ENCODE assay signal across 8 cellular contexts in the genomic region with DNA sequence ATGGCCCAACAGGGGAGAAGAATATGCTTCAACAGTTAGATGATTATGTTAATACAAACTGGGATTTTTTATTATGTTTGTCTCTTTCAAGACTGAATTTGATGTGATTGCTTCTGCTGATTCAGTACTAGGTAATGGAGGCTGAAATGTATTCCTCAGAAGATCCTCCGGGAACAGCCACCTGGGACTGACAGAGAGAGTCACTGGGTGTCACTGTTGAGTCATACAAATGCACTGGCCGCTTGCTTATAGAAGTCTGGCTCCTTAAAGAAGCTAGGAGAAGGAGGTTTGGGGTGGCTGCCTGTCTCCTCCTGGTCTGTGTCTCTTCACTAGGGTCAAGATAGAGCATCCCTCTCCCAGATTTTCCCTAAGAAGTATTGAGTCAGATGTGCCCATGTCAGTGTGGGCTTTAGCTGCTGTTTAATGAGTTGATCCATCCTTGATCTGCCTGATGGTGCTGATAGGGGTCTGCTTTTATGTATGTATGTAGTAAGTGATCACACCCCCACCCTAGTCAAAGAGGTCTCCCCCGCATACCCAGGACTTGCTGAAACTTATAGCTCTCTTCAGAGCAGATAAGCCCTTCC.
DNase-seq lines count a peak whose midpoint lies in the region; ATAC-seq and TF ChIP-seq lines count a peak whose summit lies in the region.

No MANE protein-coding gene starts in this region.

- intact Hi-C loops in A673 (cut with micrococcal nuclease; ENCODE audit: unreplicated experiment) (no loop called here), PC-9 (cut with micrococcal nuclease; ENCODE audit: unreplicated experiment) (loop anchor here (1.0 to 10.0 kb wide), 4 partner anchors 154 to 759 kb away; no protein-coding TSS in a partner anchor), spleen (cut with DNase I; ENCODE audit: low total_unique reads) (no loop called here)

- H3K9me3 Mint-ChIP-seq in CD8-positive, alpha-beta memory T cell = peaks cover 3 to 7% (median 4%) of the 10 kb centered on the region in 5 donors

- H3K79me2 ChIP-seq in PC-9 (ENCODE audit: low read depth) = no peaks in the 10 kb centered on the region

- WGBS in spleen, 5 donors = 16 to 41% (median 38%) methylated on average over 3 of the region's 3 CpGs

- TF ChIP-seq POLR2A in spleen (IDR thresholded peaks at IDR 0.05) = no peak

- H3K27ac ChIP-seq in A673 (ENCODE audit: low read depth, low read length, poor library complexity, severe bottlenecking) (no peak overlapping the region), HEK293 (ENCODE audit: extremely low read depth, low read depth, low read length) (no peak overlapping the region), PC-9 (no peak overlapping the region), spleen (no peak overlapping the region)
- H3K27ac ChIP-seq in CD8-positive, alpha-beta memory T cell (ENCODE audit: low read depth, low read length) = no peak overlapping the region

- H3K36me3 Mint-ChIP-seq in CD8-positive, alpha-beta memory T cell = no peaks in the 10 kb centered on the region

- H3K27me3 ChIP-seq in A673 (replicated peaks; ENCODE audit: insufficient read depth, low read depth, low read length, poor library complexity) (no peaks in the 10 kb centered on the region), PC-9 (ENCODE audit: insufficient read depth, low read depth) (no peaks in the 10 kb centered on the region), spleen (replicated peaks in 1 of 7) (no peaks in the 10 kb centered on the region)
- H3K27me3 ChIP-seq in CD8-positive, alpha-beta memory T cell (ENCODE audit: insufficient read depth, low read length, poor library complexity, severe bottlenecking) = no peaks in the 10 kb centered on the region

- no peaks in the 10 kb centered on the region for H3K4me1 Mint-ChIP-seq in CD8-positive, alpha-beta memory T cell

- H2AFZ ChIP-seq in PC-9 = no peak overlapping the region

- no peak overlapping the region for H3K4me3 ChIP-seq in A673 (ENCODE audit: low read depth, low read length, poor library complexity, severe bottlenecking)
- no peak overlapping the region for H3K4me3 ChIP-seq in HEK293 (ENCODE audit: low read depth, low read length)
- no peak overlapping the region for H3K4me3 ChIP-seq in PC-9
- H3K4me3 ChIP-seq in fibroblast of the aortic adventitia (ENCODE audit: low read depth, low read length) = no peak overlapping the region
- no peak overlapping the region for H3K4me3 ChIP-seq in retinal pigment epithelial cell (ENCODE audit: low read length)
- no peak overlapping the region for H3K4me3 ChIP-seq in spleen
- no peak overlapping the region for H3K4me3 ChIP-seq in CD8-positive, alpha-beta memory T cell (ENCODE audit: low read length)

- CTCF ChIA-PET in A673 (lab: Charles Lee) = no interaction called here
- CTCF ChIA-PET in HEK293 (lab: Yijun Ruan, JAX) = interaction anchor here (0.6 to 1.5 kb wide), 9 partner anchors 11 to 1752 kb away, joined by 3 to 8 read pairs (median 3); no protein-coding TSS in a partner anchor
- CTCF ChIA-PET in PC-9 (lab: Charles Lee) = interaction anchor here (0.6 to 0.8 kb wide), 5 partner anchors 68 to 1340 kb away, joined by 3 to 5 read pairs (median 4); no protein-coding TSS in a partner anchor
- CTCF ChIA-PET in CD8-positive, alpha-beta memory T cell (lab: Charles Lee) = no interaction called here

- H4K20me1 ChIP-seq in PC-9 (ENCODE audit: insufficient read depth) = no peaks in the 10 kb centered on the region

- no peak for ATAC-seq in HG03520 (IDR thresholded peaks at IDR 0.05; ENCODE audit: unreplicated experiment)

- H3F3A ChIP-seq in PC-9 (ENCODE audit: insufficient read depth, low read depth) = no peaks in the 10 kb centered on the region

- DNase-seq in A673 (ENCODE audit: low spot score) = peak; percentile 22
- peak in 1 of 2 experiments; percentile 48 for DNase-seq in PC-9
- peak; percentile 31 for DNase-seq in fibroblast of the aortic adventitia (ENCODE audit: low read depth)
- peak; percentile 40 for DNase-seq in retinal pigment epithelial cell (ENCODE audit: low read depth)
- DNase-seq in spleen = no peak
- no peak for DNase-seq in CD8-positive, alpha-beta memory T cell

- POLR2A ChIA-PET in A673 (lab: Charles Lee; ENCODE audit: low non-redundant PET) (no interaction called here), HEK293 (lab: Yijun Ruan, JAX) (no interaction called here), PC-9 (lab: Charles Lee; ENCODE audit: unreplicated experiment) (no interaction called here)
- POLR2A ChIA-PET in CD8-positive, alpha-beta memory T cell (lab: Charles Lee) = no interaction called here

- H3K4me3 Mint-ChIP-seq in CD8-positive, alpha-beta memory T cell = no peak overlapping the region

- BruUV-seq in A673 (replicated peaks; lab: Mats Ljungman, UMichigan) (no TSS peak), PC-9 (replicated peaks; lab: Mats Ljungman, UMichigan) (no TSS peak)

- H3K4me1 ChIP-seq in A673 (ENCODE audit: insufficient read depth, low read length, poor library complexity, severe bottlenecking) (no peaks in the 10 kb centered on the region), HEK293 (ENCODE audit: control insufficient read depth, insufficient read depth, low read length) (no peaks in the 10 kb centered on the region), PC-9 (replicated peaks; ENCODE audit: insufficient read depth) (no peaks in the 10 kb centered on the region), spleen (no peaks in the 10 kb centered on the region)
- no peaks in the 10 kb centered on the region for H3K4me1 ChIP-seq in CD8-positive, alpha-beta memory T cell (ENCODE audit: insufficient read depth, low read length)

- TF ChIP-seq CTCF in A673 (conservative IDR thresholded peaks at IDR 0.05; ENCODE audit: low read depth, low read length) (peak; percentile 25), HEK293 (tag by site-specific recombination; IDR thresholded peaks at IDR 0.05) (no peak), PC-9 (conservative IDR thresholded peaks at IDR 0.05) (peak; percentile 63), fibroblast of the aortic adventitia (IDR thresholded peaks at IDR 0.05; ENCODE audit: insufficient read depth, low read length) (peak; percentile 25), retinal pigment epithelial cell (conservative IDR thresholded peaks at IDR 0.05; ENCODE audit: low read depth, low read length) (peak; percentile 66), spleen (IDR thresholded peaks at IDR 0.05 in 8 of 11, conservative IDR thresholded peaks at IDR 0.05 in 3 of 11) (no peak)

- no peaks in the 10 kb centered on the region for H3K36me3 ChIP-seq in A673 (ENCODE audit: insufficient read depth, low read length, poor library complexity, severe bottlenecking)
- no peaks in the 10 kb centered on the region for H3K36me3 ChIP-seq in HEK293 (ENCODE audit: control insufficient read depth in 2 of 2, insufficient read depth in 1 of 2, low read length in 2 of 2)
- no peaks in the 10 kb centered on the region for H3K36me3 ChIP-seq in PC-9 (ENCODE audit: low read depth)
- no peaks in the 10 kb centered on the region for H3K36me3 ChIP-seq in spleen
- no peaks in the 10 kb centered on the region for H3K36me3 ChIP-seq in CD8-positive, alpha-beta memory T cell (ENCODE audit: insufficient read depth, low read length)

- no peak overlapping the region for H3K27ac Mint-ChIP-seq in CD8-positive, alpha-beta memory T cell

- H3K9me3 ChIP-seq in A673 (ENCODE audit: low read depth, low read length, poor library complexity, severe bottlenecking) = no peaks in the 10 kb centered on the region
- H3K9me3 ChIP-seq in HEK293 (ENCODE audit: control insufficient read depth, insufficient read depth, low read depth, low read length) = no peaks in the 10 kb centered on the region
- H3K9me3 ChIP-seq in PC-9 (ENCODE audit: insufficient read depth, low read depth) = no peaks in the 10 kb centered on the region
- no peaks in the 10 kb centered on the region for H3K9me3 ChIP-seq in spleen
- H3K9me3 ChIP-seq in CD8-positive, alpha-beta memory T cell (ENCODE audit: low read length) = no peaks in the 10 kb centered on the region

- H3K9me2 ChIP-seq in PC-9 (ENCODE audit: insufficient read depth) = no peaks in the 10 kb centered on the region

- H3K27me3 Mint-ChIP-seq in CD8-positive, alpha-beta memory T cell = peaks cover 0 to 3% of the 10 kb centered on the region in 2 donors

- H3K4me2 ChIP-seq in PC-9 = no peak overlapping the region

TF ChIP-seq in HEK293, 187 proteins besides CTCF, POLR2A, EP300 and RAD21:
- TF ChIP-seq, protein P1, sequence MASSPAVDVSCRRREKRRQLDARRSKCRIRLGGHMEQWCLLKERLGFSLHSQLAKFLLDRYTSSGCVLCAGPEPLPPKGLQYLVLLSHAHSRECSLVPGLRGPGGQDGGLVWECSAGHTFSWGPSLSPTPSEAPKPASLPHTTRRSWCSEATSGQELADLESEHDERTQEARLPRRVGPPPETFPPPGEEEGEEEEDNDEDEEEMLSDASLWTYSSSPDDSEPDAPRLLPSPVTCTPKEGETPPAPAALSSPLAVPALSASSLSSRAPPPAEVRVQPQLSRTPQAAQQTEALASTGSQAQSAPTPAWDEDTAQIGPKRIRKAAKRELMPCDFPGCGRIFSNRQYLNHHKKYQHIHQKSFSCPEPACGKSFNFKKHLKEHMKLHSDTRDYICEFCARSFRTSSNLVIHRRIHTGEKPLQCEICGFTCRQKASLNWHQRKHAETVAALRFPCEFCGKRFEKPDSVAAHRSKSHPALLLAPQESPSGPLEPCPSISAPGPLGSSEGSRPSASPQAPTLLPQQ (tag by site-specific recombination; IDR thresholded peaks at IDR 0.05) = no peak
- TF ChIP-seq ZNF654 (tag by site-specific recombination; IDR thresholded peaks at IDR 0.05; ENCODE audit: low read depth) = peak; percentile 23

Comparison
In these comparisons a context has a peak if more than half of its experiments do, and no peak if none do; other contexts are left out.
1. DNase-seq: peak in A673 (single experiment), fibroblast of the aortic adventitia (single experiment) and retinal pigment epithelial cell (single experiment); none in spleen (single experiment) and CD8-positive, alpha-beta memory T cell (0 of 5).
2. CTCF ChIP-seq: peak in A673 (single experiment), PC-9 (single experiment), fibroblast of the aortic adventitia (single experiment) and retinal pigment epithelial cell (single experiment); none in HEK293 (single experiment) and spleen (0 of 11).
3. CTCF ChIA-PET loops: an anchor here in HEK293 (0.6 to 1.5 kb wide) and PC-9 (0.6 to 0.8 kb wide); none called in A673 and CD8-positive, alpha-beta memory T cell.